Comparison of ENCODE assay signal across 20 cellular contexts in genomic region chr2:1694371-1695271, GRCh38.
"Had no signal": no experiment of that assay in that cellular context is flagged by ENCODE, and none has a peak within 500 bp of the region (broad histone marks: within the 10 kb centered on the region; RNA-seq: fewer than 3 reads in every experiment).

No MANE protein-coding gene starts in this region.

- H3K27me3 ChIP-seq: hepatocyte, spleen, tibial artery, vagina had no signal

- H3K36me3 ChIP-seq: prostate gland, vagina had no signal

- H3K27ac Mint-ChIP-seq: activated naive CD4-positive, alpha-beta T cell treated with anti-CD3 and anti-CD28 coated beads for 36 hours; activated naive CD8-positive, alpha-beta T cell treated with anti-CD3 and anti-CD28 coated beads, Interleukin-2, amount 10 ng/mL, durations not matched to agents 7 days and 5 days; memory B cell; stimulated activated naive CD8-positive, alpha-beta T cell treated with anti-CD3 and anti-CD28 coated beads, Interleukin-15, Interleukin-2, amounts not matched to agents 100 ng/mL and 50 ng/mL, for 24 hours; T-cell had no signal

- H3K4me2 ChIP-seq: hepatocyte had no signal

- H3K4me3 ChIP-seq: coronary artery, hepatocyte, mucosa of descending colon, prostate gland, spleen, tibial artery, vagina had no signal

- H3K9me3 ChIP-seq: mucosa of descending colon, prostate gland, tibial artery, vagina had no signal

- H3K4me3 Mint-ChIP-seq: activated naive CD4-positive, alpha-beta T cell treated with anti-CD3 and anti-CD28 coated beads for 36 hours; activated naive CD8-positive, alpha-beta T cell treated with anti-CD3 and anti-CD28 coated beads, Interleukin-2, amount 10 ng/mL, durations not matched to agents 7 days and 5 days; activated T-cell treated with anti-CD3 and anti-CD28 coated beads, Interleukin-2, amount 50 U/mL, for 4 hours; memory B cell; neural crest cell; stimulated activated naive CD8-positive, alpha-beta T cell treated with anti-CD3 and anti-CD28 coated beads, Interleukin-15, Interleukin-2, amounts not matched to agents 100 ng/mL and 50 ng/mL, for 24 hours; T-cell had no signal

- H3K36me3 Mint-ChIP-seq: activated naive CD8-positive, alpha-beta T cell treated with anti-CD3 and anti-CD28 coated beads, Interleukin-2, amount 10 ng/mL, durations not matched to agents 7 days and 5 days; memory B cell; T-cell had no signal

- DNase-seq: activated CD4-positive, alpha-beta T cell treated with anti-CD3 and anti-CD28 coated beads, Interleukin-2, amount 50 U/mL, for 4 hours; activated CD8-positive, alpha-beta memory T cell treated with anti-CD3 and anti-CD28 coated beads, Interleukin-2, amount 50 U/mL, for 48 hours; activated naive CD4-positive, alpha-beta T cell treated with anti-CD3 and anti-CD28 coated beads for 36 hours; activated naive CD8-positive, alpha-beta T cell treated with anti-CD3 and anti-CD28 coated beads, Interleukin-2, amount 10 ng/mL, durations not matched to agents 7 days and 5 days; activated T-cell treated with anti-CD3 and anti-CD28 coated beads, Interleukin-2, amount 50 U/mL, for 4 hours; amniotic stem cell; cerebellar nuclear complex; foreskin fibroblast; mucosa of descending colon; spleen; stimulated activated CD4-positive, alpha-beta T cell treated with anti-CD3 and anti-CD28 coated beads, Interleukin-4, amount 100 ng/mL, for 24 hours; T-cell; tibial artery had no signal

- H3K27ac ChIP-seq: coronary artery, hepatocyte, prostate gland, spleen, tibial artery, vagina had no signal

- H2AFZ ChIP-seq: hepatocyte had no signal

- H3K27me3 Mint-ChIP-seq: activated naive CD8-positive, alpha-beta T cell treated with anti-CD3 and anti-CD28 coated beads, Interleukin-2, amount 10 ng/mL, durations not matched to agents 7 days and 5 days; memory B cell; stimulated activated naive CD8-positive, alpha-beta T cell treated with anti-CD3 and anti-CD28 coated beads, Interleukin-15, Interleukin-2, amounts not matched to agents 100 ng/mL and 50 ng/mL, for 24 hours; T-cell had no signal

- H3K4me1 Mint-ChIP-seq: activated naive CD8-positive, alpha-beta T cell treated with anti-CD3 and anti-CD28 coated beads, Interleukin-2, amount 10 ng/mL, durations not matched to agents 7 days and 5 days; memory B cell; T-cell had no signal

- H3K4me1 ChIP-seq: prostate gland, vagina had no signal

- H3K9me3 Mint-ChIP-seq: activated naive CD8-positive, alpha-beta T cell treated with anti-CD3 and anti-CD28 coated beads, Interleukin-2, amount 10 ng/mL, durations not matched to agents 7 days and 5 days; neural crest cell had no signal

- ATAC-seq: activated T-cell treated with anti-CD3 and anti-CD28 coated beads, Interleukin-2, amount 50 U/mL, for 4 hours; mucosa of descending colon; T-cell had no signal
